ENCODE assay signal across 8 cellular contexts in genomic region chr20:14055127-14055742, GRCh38. TPM values are rescaled to one million over a fixed set of nuclear protein-coding genes. Genes with fewer than 3 reads are reported as not detected.
DNase-seq lines count a peak whose midpoint lies in the region; ATAC-seq and TF ChIP-seq lines count a peak whose summit lies in the region.

No MANE protein-coding gene starts in this region.

- H3K27me3 ChIP-seq in liver (ENCODE audit: control insufficient read depth in 4 of 4, insufficient read depth in 4 of 4, low read length in 3 of 4), result no peaks in the 10 kb centered on the region

- no TSS peak for BruUV-seq in MCF 10A (replicated peaks; lab: Mats Ljungman, UMichigan)

- CTCF ChIA-PET in MCF 10A (lab: Yijun Ruan, JAX), result interaction anchor here (0.6 to 5.3 kb wide), 27 partner anchors 9 to 1110 kb away, joined by 3 to 154 read pairs (median 4); partner anchors contain the start of genes ESF1 and NDUFAF5

- no peak overlapping the region for H3K9ac ChIP-seq in liver (ENCODE audit: low read depth in 1 of 2, low read length in 2 of 2)

- no peak for ATAC-seq in activated naive CD8-positive, alpha-beta T cell treated with anti-CD3 and anti-CD28 coated beads, Interleukin-2, amount 50 U/mL, for 24 hours

- no peaks in the 10 kb centered on the region for H3K9me3 Mint-ChIP-seq in activated naive CD8-positive, alpha-beta T cell treated with anti-CD3 and anti-CD28 coated beads, Interleukin-2, amount 50 U/mL, for 24 hours
- no peaks in the 10 kb centered on the region for H3K9me3 Mint-ChIP-seq in activated naive CD8-positive, alpha-beta T cell treated with anti-CD3 and anti-CD28 coated beads for 36 hours
- H3K9me3 Mint-ChIP-seq in MCF 10A (ENCODE audit: unreplicated experiment), result no peaks in the 10 kb centered on the region

- H3K36me3 Mint-ChIP-seq in activated naive CD8-positive, alpha-beta T cell treated with anti-CD3 and anti-CD28 coated beads, Interleukin-2, amount 50 U/mL, for 24 hours (ENCODE audit: low read depth), result no peaks in the 10 kb centered on the region
- no peaks in the 10 kb centered on the region for H3K36me3 Mint-ChIP-seq in activated naive CD8-positive, alpha-beta T cell treated with anti-CD3 and anti-CD28 coated beads for 36 hours
- H3K36me3 Mint-ChIP-seq in MCF 10A (ENCODE audit: insufficient read depth, unreplicated experiment), result no peaks in the 10 kb centered on the region

- peak; percentile 82 to 84 for TF ChIP-seq RAD21 in liver (IDR thresholded peaks at IDR 0.05)

- no peak overlapping the region for H3K4me3 Mint-ChIP-seq in activated naive CD8-positive, alpha-beta T cell treated with anti-CD3 and anti-CD28 coated beads, Interleukin-2, amount 50 U/mL, for 24 hours
- no peak overlapping the region for H3K4me3 Mint-ChIP-seq in activated naive CD8-positive, alpha-beta T cell treated with anti-CD3 and anti-CD28 coated beads for 36 hours
- no peak overlapping the region for H3K4me3 Mint-ChIP-seq in MCF 10A (ENCODE audit: unreplicated experiment)

- peaks cover 8% of the 10 kb centered on the region for H3K27me3 Mint-ChIP-seq in activated naive CD8-positive, alpha-beta T cell treated with anti-CD3 and anti-CD28 coated beads, Interleukin-2, amount 50 U/mL, for 24 hours
- H3K27me3 Mint-ChIP-seq in activated naive CD8-positive, alpha-beta T cell treated with anti-CD3 and anti-CD28 coated beads for 36 hours, result peaks cover 10% of the 10 kb centered on the region
- no peaks in the 10 kb centered on the region for H3K27me3 Mint-ChIP-seq in MCF 10A (ENCODE audit: insufficient read depth, unreplicated experiment)

- no peak overlapping the region for H3K27ac ChIP-seq in liver (ENCODE audit: low read depth in 1 of 2, low read length in 2 of 2)

- peak; percentile 3 for DNase-seq in activated naive CD8-positive, alpha-beta T cell treated with anti-CD3 and anti-CD28 coated beads, Interleukin-2, amount 50 U/mL, for 24 hours
- no peak for DNase-seq in activated naive CD8-positive, alpha-beta T cell treated with anti-CD3 and anti-CD28 coated beads for 36 hours
- peak; percentile 20 for DNase-seq in HPDE6-E6E7 (ENCODE audit: extremely low spot score)
- peak; percentile 80 for DNase-seq in NCI-H69 (lab: John Stamatoyannopoulos, UW)
- DNase-seq in MCF 10A (ENCODE audit: unreplicated experiment), result peak; percentile 79
- no peak for DNase-seq in GOT3 (lab: John Stamatoyannopoulos, UW)
- DNase-seq in stimulated activated CD4-positive, alpha-beta T cell treated with anti-CD3 and anti-CD28 coated beads, Interleukin-4, amount 100 ng/mL, for 1 hour, result no peak

- intact Hi-C loops in MCF 10A (cut with micrococcal nuclease), result loop anchor here (1.0 to 10.0 kb wide), 4 partner anchors 157 to 1080 kb away; no protein-coding TSS in a partner anchor

- no peaks in the 10 kb centered on the region for H3K36me3 ChIP-seq in liver (ENCODE audit: control insufficient read depth in 4 of 4, insufficient read depth in 3 of 4, low read depth in 1 of 4, low read length in 3 of 4)

- TF ChIP-seq CTCF in MCF 10A (IDR thresholded peaks at IDR 0.05; ENCODE audit: unreplicated experiment) (peak; percentile 50), liver (IDR thresholded peaks at IDR 0.05; ENCODE audit: low read depth, low read length, missing input control) (peak; percentile 64)

- POLR2A ChIA-PET in MCF 10A (lab: Yijun Ruan, JAX), result interaction anchor here (0.6 to 3.7 kb wide), 7 partner anchors 8 to 1146 kb away, joined by 3 to 28 read pairs (median 4); partner anchors contain the start of gene MACROD2

- no peaks in the 10 kb centered on the region for H3K4me1 Mint-ChIP-seq in activated naive CD8-positive, alpha-beta T cell treated with anti-CD3 and anti-CD28 coated beads, Interleukin-2, amount 50 U/mL, for 24 hours
- no peaks in the 10 kb centered on the region for H3K4me1 Mint-ChIP-seq in activated naive CD8-positive, alpha-beta T cell treated with anti-CD3 and anti-CD28 coated beads for 36 hours
- no peaks in the 10 kb centered on the region for H3K4me1 Mint-ChIP-seq in MCF 10A (ENCODE audit: insufficient read depth, unreplicated experiment)

- H3K4me3 ChIP-seq in liver (ENCODE audit: low read depth in 1 of 3, low read length in 3 of 3), result no peak overlapping the region

- no peaks in the 10 kb centered on the region for H3K9me3 ChIP-seq in liver (ENCODE audit: control insufficient read depth in 4 of 4, low read length in 3 of 4)

- H3K27ac Mint-ChIP-seq in activated naive CD8-positive, alpha-beta T cell treated with anti-CD3 and anti-CD28 coated beads, Interleukin-2, amount 50 U/mL, for 24 hours, result no peak overlapping the region
- H3K27ac Mint-ChIP-seq in activated naive CD8-positive, alpha-beta T cell treated with anti-CD3 and anti-CD28 coated beads for 36 hours, result no peak overlapping the region
- H3K27ac Mint-ChIP-seq in MCF 10A (ENCODE audit: low read depth, unreplicated experiment), result no peak overlapping the region

- WGBS in liver, result 3% methylated on average over 4 of the region's 4 CpGs

- no peaks in the 10 kb centered on the region for H3K4me1 ChIP-seq in liver (ENCODE audit: control insufficient read depth in 4 of 4, insufficient read depth in 4 of 4, low read length in 3 of 4)

TF ChIP-seq in liver, 16 proteins besides CTCF, POLR2A, EP300 and RAD21:
- TF ChIP-seq GABPA (IDR thresholded peaks at IDR 0.05 in 1 of 2, conservative IDR thresholded peaks at IDR 0.05 in 1 of 2), result no peak
- TF ChIP-seq, protein P1, sequence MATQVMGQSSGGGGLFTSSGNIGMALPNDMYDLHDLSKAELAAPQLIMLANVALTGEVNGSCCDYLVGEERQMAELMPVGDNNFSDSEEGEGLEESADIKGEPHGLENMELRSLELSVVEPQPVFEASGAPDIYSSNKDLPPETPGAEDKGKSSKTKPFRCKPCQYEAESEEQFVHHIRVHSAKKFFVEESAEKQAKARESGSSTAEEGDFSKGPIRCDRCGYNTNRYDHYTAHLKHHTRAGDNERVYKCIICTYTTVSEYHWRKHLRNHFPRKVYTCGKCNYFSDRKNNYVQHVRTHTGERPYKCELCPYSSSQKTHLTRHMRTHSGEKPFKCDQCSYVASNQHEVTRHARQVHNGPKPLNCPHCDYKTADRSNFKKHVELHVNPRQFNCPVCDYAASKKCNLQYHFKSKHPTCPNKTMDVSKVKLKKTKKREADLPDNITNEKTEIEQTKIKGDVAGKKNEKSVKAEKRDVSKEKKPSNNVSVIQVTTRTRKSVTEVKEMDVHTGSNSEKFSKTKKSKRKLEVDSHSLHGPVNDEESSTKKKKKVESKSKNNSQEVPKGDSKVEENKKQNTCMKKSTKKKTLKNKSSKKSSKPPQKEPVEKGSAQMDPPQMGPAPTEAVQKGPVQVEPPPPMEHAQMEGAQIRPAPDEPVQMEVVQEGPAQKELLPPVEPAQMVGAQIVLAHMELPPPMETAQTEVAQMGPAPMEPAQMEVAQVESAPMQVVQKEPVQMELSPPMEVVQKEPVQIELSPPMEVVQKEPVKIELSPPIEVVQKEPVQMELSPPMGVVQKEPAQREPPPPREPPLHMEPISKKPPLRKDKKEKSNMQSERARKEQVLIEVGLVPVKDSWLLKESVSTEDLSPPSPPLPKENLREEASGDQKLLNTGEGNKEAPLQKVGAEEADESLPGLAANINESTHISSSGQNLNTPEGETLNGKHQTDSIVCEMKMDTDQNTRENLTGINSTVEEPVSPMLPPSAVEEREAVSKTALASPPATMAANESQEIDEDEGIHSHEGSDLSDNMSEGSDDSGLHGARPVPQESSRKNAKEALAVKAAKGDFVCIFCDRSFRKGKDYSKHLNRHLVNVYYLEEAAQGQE (IDR thresholded peaks at IDR 0.05), result no peak
- TF ChIP-seq FOXA2 (IDR thresholded peaks at IDR 0.05), result no peak
- no peak for TF ChIP-seq EGR1 (IDR thresholded peaks at IDR 0.05; ENCODE audit: low read depth in 2 of 2)
- TF ChIP-seq NR2F2 (IDR thresholded peaks at IDR 0.05), result no peak
- TF ChIP-seq SP1 (IDR thresholded peaks at IDR 0.05), result no peak
- TF ChIP-seq HNF4A (conservative IDR thresholded peaks at IDR 0.05), result no peak
- no peak for TF ChIP-seq FOXA1 (IDR thresholded peaks at IDR 0.05)
- TF ChIP-seq RXRA (IDR thresholded peaks at IDR 0.05), result no peak
- no peak for TF ChIP-seq MAX (IDR thresholded peaks at IDR 0.05)
- TF ChIP-seq ZBTB33 (IDR thresholded peaks at IDR 0.05), result no peak
- TF ChIP-seq, protein P2, sequence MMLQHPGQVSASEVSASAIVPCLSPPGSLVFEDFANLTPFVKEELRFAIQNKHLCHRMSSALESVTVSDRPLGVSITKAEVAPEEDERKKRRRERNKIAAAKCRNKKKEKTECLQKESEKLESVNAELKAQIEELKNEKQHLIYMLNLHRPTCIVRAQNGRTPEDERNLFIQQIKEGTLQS (IDR thresholded peaks at IDR 0.05), result no peak
- TF ChIP-seq HNF4G (IDR thresholded peaks at IDR 0.05), result no peak
TF ChIP-seq in liver: peak in this region for 0.

RNA-seq across cellular contexts. Expression of gene MACROD2, which starts 59.9 kb away (rescaled TPM):
- total RNA-seq in activated naive CD8-positive, alpha-beta T cell treated with anti-CD3 and anti-CD28 coated beads for 36 hours, result under 1 TPM; 0.12 to 0.14 TPM
- 2.3 and 3.1 TPM in 2 replicates for total RNA-seq in MCF 10A (2022)
- 10 to 100 TPM in 1 of 2 donors, 1 to 10 TPM in 1; 1.4 to 10.5 TPM for total RNA-seq in liver
- 1 to 10 TPM in 1 of 2 donors, under 1 TPM in 1; 0.66 to 5.2 TPM for polyA plus RNA-seq in liver

Comparison
In these comparisons a context has a peak if more than half of its experiments do, and no peak if none do; other contexts are left out.
1. DNase-seq: peak in activated naive CD8-positive, alpha-beta T cell treated with anti-CD3 and anti-CD28 coated beads, Interleukin-2, amount 50 U/mL, for 24 hours (single experiment), HPDE6-E6E7 (single experiment), NCI-H69 (single experiment) and MCF 10A (single experiment); none in activated naive CD8-positive, alpha-beta T cell treated with anti-CD3 and anti-CD28 coated beads for 36 hours (single experiment), GOT3 (single experiment) and stimulated activated CD4-positive, alpha-beta T cell treated with anti-CD3 and anti-CD28 coated beads, Interleukin-4, amount 100 ng/mL, for 1 hour (single experiment).